ENCODE assay signal across 38 cellular contexts in genomic region chr11:80086496-80087055, GRCh38.
"Had no signal": no experiment of that assay in that cellular context is flagged by ENCODE, and none has a peak within 500 bp of the region (broad histone marks: within the 10 kb centered on the region; RNA-seq: fewer than 3 reads in every experiment).

No MANE protein-coding gene starts in this region.

- H3K4me3 ChIP-seq: ascending aorta, cardiac muscle cell, Peyer's patch had no signal

- H3K4me2 ChIP-seq: KMS-11 had no signal

- H3K36me3 Mint-ChIP-seq: activated CD8-positive, alpha-beta memory T cell treated with anti-CD3 and anti-CD28 coated beads, Interleukin-2, amount 10 ng/mL, durations not matched to agents 7 days and 5 days; activated naive CD8-positive, alpha-beta T cell treated with anti-CD3 and anti-CD28 coated beads for 36 hours; T-cell had no signal

- H3K4me1 ChIP-seq: ascending aorta, Peyer's patch had no signal

- H3K4me1 Mint-ChIP-seq: activated CD4-positive, alpha-beta memory T cell treated with anti-CD3 and anti-CD28 coated beads, Interleukin-2, amount 10 ng/mL, durations not matched to agents 7 days and 5 days; activated CD8-positive, alpha-beta memory T cell treated with anti-CD3 and anti-CD28 coated beads, Interleukin-2, amount 10 ng/mL, durations not matched to agents 7 days and 5 days; activated naive CD8-positive, alpha-beta T cell treated with anti-CD3 and anti-CD28 coated beads for 36 hours; T-cell had no signal

- H3K4me3 Mint-ChIP-seq: activated CD4-positive, alpha-beta memory T cell treated with anti-CD3 and anti-CD28 coated beads, Interleukin-2, amount 10 ng/mL, durations not matched to agents 7 days and 5 days; activated CD8-positive, alpha-beta memory T cell treated with anti-CD3 and anti-CD28 coated beads, Interleukin-2, amount 10 ng/mL, durations not matched to agents 7 days and 5 days; activated naive CD8-positive, alpha-beta T cell treated with anti-CD3 and anti-CD28 coated beads for 36 hours; T-cell had no signal

- ATAC-seq: activated CD8-positive, alpha-beta memory T cell treated with anti-CD3 and anti-CD28 coated beads, Interleukin-2, amount 10 ng/mL, durations not matched to agents 7 days and 5 days; PC-3; Right ventricle myocardium inferior; SK-N-SH treated with all-trans-retinoic acid at 6 μM for 48 hours; T-cell had no signal

- H3K9me3 ChIP-seq: ascending aorta, Peyer's patch had no signal

- DNase-seq: activated CD4-positive, alpha-beta memory T cell treated with anti-CD3 and anti-CD28 coated beads, Interleukin-2, amount 10 ng/mL, durations not matched to agents 7 days and 5 days; activated CD4-positive, alpha-beta T cell treated with anti-CD3 and anti-CD28 coated beads for 1 hour; activated CD4-positive, alpha-beta T cell treated with anti-CD3 and anti-CD28 coated beads for 48 hours; activated CD4-positive, CD25-positive, alpha-beta regulatory T cell; activated CD8-positive, alpha-beta memory T cell treated with anti-CD3 and anti-CD28 coated beads for 24 hours; activated CD8-positive, alpha-beta memory T cell treated with anti-CD3 and anti-CD28 coated beads, Interleukin-2, amount 10 ng/mL, durations not matched to agents 7 days and 5 days; activated CD8-positive, alpha-beta memory T cell treated with anti-CD3 and anti-CD28 coated beads, Interleukin-2, amount 50 U/mL, for 48 hours; activated effector memory CD4-positive, alpha-beta T cell treated with anti-CD3 and anti-CD28 coated beads, Interleukin-2, amount 50 U/mL, for 16 hours; activated naive CD4-positive, alpha-beta T cell; activated naive CD4-positive, alpha-beta T cell treated with anti-CD3 and anti-CD28 coated beads, Interleukin-2, amount 50 U/mL, for 16 hours; activated naive CD8-positive, alpha-beta T cell treated with anti-CD3 and anti-CD28 coated beads for 36 hours; activated T-cell treated with anti-CD3 and anti-CD28 coated beads, Interleukin-2, amount 50 U/mL, for 48 hours; amniotic stem cell; MM.1S; MV-4-11; NCI-H1092; NCI-H146; NCI-H187; NCI-H2029 treated with DMSO at 0.1 percent for 48 hours; NCI-H2107; NCI-H2171; NCI-H510A; NCI-H526; NCI-H748 treated with DMSO at 0.1 percent for 48 hours; NK-92 treated with Interleukin-12 subunit alpha and Interleukin-12 subunit beta, amount 100 ng/mL, for 24 hours; PC-3; Peyer's patch; SIG-M5; T-cell; T-helper 2 cell; T-helper 9 cell; WERI-Rb-1 had no signal

- H3K36me3 ChIP-seq: ascending aorta, cardiac muscle cell, Peyer's patch, WERI-Rb-1 had no signal

- H3K27me3 ChIP-seq: ascending aorta, cardiac muscle cell, Peyer's patch had no signal

- H3K27ac Mint-ChIP-seq: activated CD4-positive, alpha-beta memory T cell treated with anti-CD3 and anti-CD28 coated beads, Interleukin-2, amount 10 ng/mL, durations not matched to agents 7 days and 5 days; activated CD8-positive, alpha-beta memory T cell treated with anti-CD3 and anti-CD28 coated beads, Interleukin-2, amount 10 ng/mL, durations not matched to agents 7 days and 5 days; activated naive CD8-positive, alpha-beta T cell treated with anti-CD3 and anti-CD28 coated beads for 36 hours; T-cell had no signal

- H3K27me3 Mint-ChIP-seq: activated CD4-positive, alpha-beta memory T cell treated with anti-CD3 and anti-CD28 coated beads, Interleukin-2, amount 10 ng/mL, durations not matched to agents 7 days and 5 days; activated CD8-positive, alpha-beta memory T cell treated with anti-CD3 and anti-CD28 coated beads, Interleukin-2, amount 10 ng/mL, durations not matched to agents 7 days and 5 days; activated naive CD8-positive, alpha-beta T cell treated with anti-CD3 and anti-CD28 coated beads for 36 hours; T-cell had no signal

- H3K27ac ChIP-seq: ascending aorta, cardiac muscle cell, KMS-11, Peyer's patch, RWPE1, WERI-Rb-1 had no signal
